ENCODE assay signal across 1 cellular context in genomic region chrX:153953342-153953830, GRCh38.
TF ChIP-seq lines count a peak whose summit lies in the region.

No MANE protein-coding gene starts in this region.

TF ChIP-seq in neural cell, 6 proteins besides CTCF, POLR2A, EP300 and RAD21 (continued from another document):
- TF ChIP-seq REST (IDR thresholded peaks at IDR 0.05; ENCODE audit: borderline replicate concordance): no peak
- TF ChIP-seq SMC3 (conservative IDR thresholded peaks at IDR 0.05; ENCODE audit: poor library complexity): peak; percentile 90
- TF ChIP-seq MXI1 (conservative IDR thresholded peaks at IDR 0.05; ENCODE audit: poor library complexity, severe bottlenecking): peak; percentile 25
